Comparison of ENCODE assay signal across 30 cellular contexts in the genomic region with DNA sequence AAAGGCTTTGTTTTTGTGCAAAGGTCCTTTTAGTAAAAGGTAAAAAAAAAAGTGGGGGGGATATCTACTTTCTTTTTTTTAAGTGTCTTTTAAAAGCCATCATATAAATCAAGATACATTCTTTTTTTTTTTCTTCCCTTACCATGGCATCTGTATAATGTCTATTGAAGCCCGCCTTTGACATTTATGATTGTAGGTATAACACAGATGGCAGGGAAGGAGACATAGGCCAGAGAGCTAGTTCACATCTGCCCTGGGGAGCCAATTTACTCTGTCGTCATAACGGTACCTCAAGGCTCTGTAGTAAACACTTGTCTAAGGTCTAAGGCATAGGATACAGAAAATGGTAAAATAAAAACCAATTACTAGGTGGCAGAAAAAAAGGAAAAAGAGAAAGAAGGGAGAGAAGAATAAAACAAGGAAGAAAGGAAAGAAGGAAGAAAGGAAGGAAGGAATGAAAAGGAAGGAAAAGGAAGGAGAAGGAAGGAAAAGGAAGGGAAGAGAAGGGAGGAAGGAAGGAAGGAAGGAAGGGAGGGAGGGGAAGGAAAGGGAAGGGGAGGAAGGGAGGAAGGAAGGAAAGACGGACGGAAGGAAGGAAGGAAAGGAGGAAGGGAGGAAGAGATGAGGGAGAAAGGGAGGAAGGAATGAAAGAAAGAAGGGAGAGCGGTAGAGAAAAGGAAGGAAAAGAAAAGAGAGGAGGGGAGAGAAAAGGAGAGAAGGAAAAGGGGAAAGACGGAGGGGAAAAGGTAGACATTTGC.
"Had no signal": no experiment of that assay in that cellular context is flagged by ENCODE, and none has a peak within 500 bp of the region (broad histone marks: within the 10 kb centered on the region; RNA-seq: fewer than 3 reads in every experiment).

No MANE protein-coding gene starts in this region.

- H3K27ac ChIP-seq: brain microvascular endothelial cell, SJCRH30, WERI-Rb-1 had no signal

- H3K36me3 Mint-ChIP-seq: activated naive CD8-positive, alpha-beta T cell treated with anti-CD3 and anti-CD28 coated beads for 36 hours had no signal

- ATAC-seq: activated CD8-positive, alpha-beta T cell treated with anti-CD3 and anti-CD28 coated beads for 36 hours; activated T-cell treated with anti-CD3 and anti-CD28 coated beads, Interleukin-2, amount 50 U/mL, for 72 hours; activated T-helper 17 cell treated with anti-CD3 and anti-CD28 coated beads, Interleukin-2, amount 50 U/mL, for 72 hours; Panc1 had no signal

- H3K27ac Mint-ChIP-seq: activated CD4-positive, alpha-beta T cell treated with anti-CD3 and anti-CD28 coated beads, Interleukin-2, amount 10 ng/mL, durations not matched to agents 24 days and 14 days; activated CD8-positive, alpha-beta T cell treated with anti-CD3 and anti-CD28 coated beads for 36 hours; activated naive CD8-positive, alpha-beta T cell treated with anti-CD3 and anti-CD28 coated beads for 36 hours; activated T-cell treated with anti-CD3 and anti-CD28 coated beads, Interleukin-2, amount 50 U/mL, for 72 hours; activated T-helper 17 cell treated with anti-CD3 and anti-CD28 coated beads, Interleukin-2, amount 50 U/mL, for 72 hours had no signal

- H3K4me3 Mint-ChIP-seq: activated CD4-positive, alpha-beta T cell treated with anti-CD3 and anti-CD28 coated beads, Interleukin-2, amount 10 ng/mL, durations not matched to agents 24 days and 14 days; activated CD8-positive, alpha-beta T cell treated with anti-CD3 and anti-CD28 coated beads for 36 hours; activated naive CD8-positive, alpha-beta T cell treated with anti-CD3 and anti-CD28 coated beads for 36 hours; activated T-cell treated with anti-CD3 and anti-CD28 coated beads, Interleukin-2, amount 50 U/mL, for 72 hours; activated T-helper 17 cell treated with anti-CD3 and anti-CD28 coated beads, Interleukin-2, amount 50 U/mL, for 72 hours had no signal

- DNase-seq: activated CD4-positive, alpha-beta T cell treated with anti-CD3 and anti-CD28 coated beads, Interleukin-2, amount 10 ng/mL, durations not matched to agents 24 days and 14 days; activated CD4-positive, alpha-beta T cell treated with anti-CD3 and anti-CD28 coated beads, Interleukin-2, amount 50 U/mL, for 4 hours; activated CD8-positive, alpha-beta T cell treated with anti-CD3 and anti-CD28 coated beads for 36 hours; activated effector memory CD4-positive, alpha-beta T cell treated with anti-CD3 and anti-CD28 coated beads, Interleukin-2, amount 50 U/mL, for 16 hours; activated naive CD4-positive, alpha-beta T cell; activated naive CD4-positive, alpha-beta T cell treated with anti-CD3 and anti-CD28 coated beads, Interleukin-2, amount 50 U/mL, for 16 hours; activated naive CD8-positive, alpha-beta T cell treated with anti-CD3 and anti-CD28 coated beads for 36 hours; activated T-cell treated with anti-CD3 and anti-CD28 coated beads, Interleukin-2, amount 50 U/mL, for 1 hour; activated T-cell treated with anti-CD3 and anti-CD28 coated beads, Interleukin-2, amount 50 U/mL, for 72 hours; amniotic stem cell; aorta; brain microvascular endothelial cell; central memory CD4-positive, alpha-beta T cell; NCI-H1092 treated with DMSO at 0.1 percent for 48 hours; NCI-H146; NCI-H187; NCI-H2029 treated with DMSO at 0.1 percent for 48 hours; NCI-H2107; NCI-H510A; NCI-H526; NCI-H774; SHP77; SJCRH30; SW 1271; T-helper 1 cell; T-helper 2 cell; T1000; WERI-Rb-1 had no signal

- H3K4me1 Mint-ChIP-seq: activated CD4-positive, alpha-beta T cell treated with anti-CD3 and anti-CD28 coated beads, Interleukin-2, amount 10 ng/mL, durations not matched to agents 24 days and 14 days; activated naive CD8-positive, alpha-beta T cell treated with anti-CD3 and anti-CD28 coated beads for 36 hours; activated T-helper 17 cell treated with anti-CD3 and anti-CD28 coated beads, Interleukin-2, amount 50 U/mL, for 72 hours had no signal

- H3K4me1 ChIP-seq: SJCRH30 had no signal

- H3K4me3 ChIP-seq: SJCRH30 had no signal

- H3K9me3 Mint-ChIP-seq: activated CD4-positive, alpha-beta T cell treated with anti-CD3 and anti-CD28 coated beads, Interleukin-2, amount 10 ng/mL, durations not matched to agents 24 days and 14 days; activated CD8-positive, alpha-beta T cell treated with anti-CD3 and anti-CD28 coated beads for 36 hours; activated naive CD8-positive, alpha-beta T cell treated with anti-CD3 and anti-CD28 coated beads for 36 hours; activated T-helper 17 cell treated with anti-CD3 and anti-CD28 coated beads, Interleukin-2, amount 50 U/mL, for 72 hours had no signal

- H3K36me3 ChIP-seq: brain microvascular endothelial cell, SJCRH30, WERI-Rb-1 had no signal

- H3K27me3 ChIP-seq: brain microvascular endothelial cell, SJCRH30 had no signal

- H3K9me3 ChIP-seq: SJCRH30 had no signal

- H3K27me3 Mint-ChIP-seq: activated CD4-positive, alpha-beta T cell treated with anti-CD3 and anti-CD28 coated beads, Interleukin-2, amount 10 ng/mL, durations not matched to agents 24 days and 14 days; activated CD8-positive, alpha-beta T cell treated with anti-CD3 and anti-CD28 coated beads for 36 hours; activated naive CD8-positive, alpha-beta T cell treated with anti-CD3 and anti-CD28 coated beads for 36 hours had no signal
